In genomic region chr4:154640999-154641398, GRCh38 we compare ENCODE assay signal across 1 cellular context.
TF ChIP-seq lines count a peak whose summit lies in the region.

No MANE protein-coding gene starts in this region.

TF ChIP-seq in K562, 482 proteins besides CTCF, POLR2A, EP300 and RAD21 (continued from another document and continues in another):
- 0 out of 2 replicates have a peak, but pooled peaks have one; percentile 33 for TF ChIP-seq CHAMP1 (IDR thresholded peaks at IDR 0.05)
- TF ChIP-seq RFX5 (IDR thresholded peaks at IDR 0.05; ENCODE audit: low read depth, low read length), result no peak
- TF ChIP-seq KLF1 (tag; IDR thresholded peaks at IDR 0.05), result no peak
- no peak for TF ChIP-seq ZBTB43 (CRISPR knock-in tag; IDR thresholded peaks at IDR 0.05)
- TF ChIP-seq TAF15 (IDR thresholded peaks at IDR 0.05; ENCODE audit: low read depth, low read length), result no peak
- no peak for TF ChIP-seq POLR2B (IDR thresholded peaks at IDR 0.05; ENCODE audit: low read depth, partially characterized antibody)
- no peak for TF ChIP-seq SPI1 (IDR thresholded peaks at IDR 0.05; ENCODE audit: borderline replicate concordance, low read depth, low read length)
- TF ChIP-seq FOXA1 (IDR thresholded peaks at IDR 0.05; ENCODE audit: borderline replicate concordance), result no peak
- no peak for TF ChIP-seq FUS (optimal IDR thresholded peaks at IDR 0.05; ENCODE audit: low read depth, low read length)
- TF ChIP-seq ZNF134 (CRISPR knock-in tag; conservative IDR thresholded peaks at IDR 0.05), result no peak
- no peak for TF ChIP-seq PRDM10 (IDR thresholded peaks at IDR 0.05; ENCODE audit: partially characterized antibody)
- no peak for TF ChIP-seq NR2C1 (IDR thresholded peaks at IDR 0.05)
- no peak for TF ChIP-seq NR2C1 (tag; IDR thresholded peaks at IDR 0.05)
- TF ChIP-seq RBFOX2 (IDR thresholded peaks at IDR 0.05; ENCODE audit: low read depth, low read length), result no peak
- no peak for TF ChIP-seq ZKSCAN1 (IDR thresholded peaks at IDR 0.05; ENCODE audit: low read depth, low read length)
- TF ChIP-seq AFF1 (IDR thresholded peaks at IDR 0.05; ENCODE audit: low read depth in 1 of 2, partially characterized antibody in 2 of 2), result no peak
- no peak for TF ChIP-seq ZNF263 (CRISPR knock-in tag; IDR thresholded peaks at IDR 0.05; ENCODE audit: borderline replicate concordance)
- peak; percentile 59 for TF ChIP-seq MEF2D (tag; conservative IDR thresholded peaks at IDR 0.05; ENCODE audit: low read depth)
- TF ChIP-seq NEUROD1 (IDR thresholded peaks at IDR 0.05; ENCODE audit: borderline replicate concordance, low read depth, low read length, partially characterized antibody), result no peak
- TF ChIP-seq DPF2 (IDR thresholded peaks at IDR 0.05), result peak; percentile 57
- no peak for TF ChIP-seq EGR1 (conservative IDR thresholded peaks at IDR 0.05)
- TF ChIP-seq ZNF785 (CRISPR knock-in tag; IDR thresholded peaks at IDR 0.05), result no peak
- no peak for TF ChIP-seq CREBBP (IDR thresholded peaks at IDR 0.05; ENCODE audit: low read depth, low read length)
- no peak for TF ChIP-seq FOXJ2 (tag; IDR thresholded peaks at IDR 0.05)
- no peak for TF ChIP-seq RFX7 (CRISPR knock-in tag; IDR thresholded peaks at IDR 0.05)
- TF ChIP-seq MYC (IDR thresholded peaks at IDR 0.05; ENCODE audit: low read depth, low read length), result no peak
- no peak for TF ChIP-seq MYC (CRISPR knock-in tag; IDR thresholded peaks at IDR 0.05; ENCODE audit: borderline replicate concordance, low read depth)
- peak; percentile 96 for TF ChIP-seq SOX6 (IDR thresholded peaks at IDR 0.05)
- no peak for TF ChIP-seq MED1 (CRISPR knock-in tag; IDR thresholded peaks at IDR 0.05; ENCODE audit: borderline replicate concordance)
- no peak for TF ChIP-seq NCOA6 (IDR thresholded peaks at IDR 0.05)
- no peak for TF ChIP-seq L3MBTL2 (IDR thresholded peaks at IDR 0.05)
- TF ChIP-seq SMAD4 (CRISPR knock-in tag; conservative IDR thresholded peaks at IDR 0.05), result 0 out of 2 replicates have a peak, but pooled peaks have one; percentile 38
- TF ChIP-seq ZNF436 (CRISPR knock-in tag; IDR thresholded peaks at IDR 0.05), result no peak
- TF ChIP-seq YBX1 (IDR thresholded peaks at IDR 0.05), result no peak
- no peak for TF ChIP-seq NBN (IDR thresholded peaks at IDR 0.05; ENCODE audit: low read depth)
- no peak for TF ChIP-seq ZNF609 (CRISPR knock-in tag; IDR thresholded peaks at IDR 0.05; ENCODE audit: borderline replicate concordance)
- peak; percentile 89 for TF ChIP-seq ARID1B (IDR thresholded peaks at IDR 0.05)
- TF ChIP-seq AFF4 (CRISPR knock-in tag; IDR thresholded peaks at IDR 0.05), result no peak
- TF ChIP-seq ELK1 (CRISPR knock-in tag; IDR thresholded peaks at IDR 0.05), result no peak
- no peak for TF ChIP-seq POU5F1 (IDR thresholded peaks at IDR 0.05; ENCODE audit: borderline replicate concordance, low read depth, low read length, partially characterized antibody)
- no peak for TF ChIP-seq SAFB2 (IDR thresholded peaks at IDR 0.05; ENCODE audit: borderline replicate concordance, low read depth, low read length, severe bottlenecking)
- TF ChIP-seq SMAD3 (CRISPR knock-in tag; conservative IDR thresholded peaks at IDR 0.05), result peak; percentile 73; the same call in 1 of the 2 replicates
- TF ChIP-seq KHSRP (IDR thresholded peaks at IDR 0.05), result no peak
- TF ChIP-seq TAF9B (IDR thresholded peaks at IDR 0.05; ENCODE audit: partially characterized antibody), result no peak
- peak; percentile 71 for TF ChIP-seq MTA2 (IDR thresholded peaks at IDR 0.05; ENCODE audit: low read depth)
- no peak for TF ChIP-seq STAT5B (CRISPR knock-in tag; IDR thresholded peaks at IDR 0.05)
- TF ChIP-seq DDX20 (tag; IDR thresholded peaks at IDR 0.05; ENCODE audit: low read depth), result no peak
